14 cellular contexts compared by ENCODE assay signal in the genomic region with DNA sequence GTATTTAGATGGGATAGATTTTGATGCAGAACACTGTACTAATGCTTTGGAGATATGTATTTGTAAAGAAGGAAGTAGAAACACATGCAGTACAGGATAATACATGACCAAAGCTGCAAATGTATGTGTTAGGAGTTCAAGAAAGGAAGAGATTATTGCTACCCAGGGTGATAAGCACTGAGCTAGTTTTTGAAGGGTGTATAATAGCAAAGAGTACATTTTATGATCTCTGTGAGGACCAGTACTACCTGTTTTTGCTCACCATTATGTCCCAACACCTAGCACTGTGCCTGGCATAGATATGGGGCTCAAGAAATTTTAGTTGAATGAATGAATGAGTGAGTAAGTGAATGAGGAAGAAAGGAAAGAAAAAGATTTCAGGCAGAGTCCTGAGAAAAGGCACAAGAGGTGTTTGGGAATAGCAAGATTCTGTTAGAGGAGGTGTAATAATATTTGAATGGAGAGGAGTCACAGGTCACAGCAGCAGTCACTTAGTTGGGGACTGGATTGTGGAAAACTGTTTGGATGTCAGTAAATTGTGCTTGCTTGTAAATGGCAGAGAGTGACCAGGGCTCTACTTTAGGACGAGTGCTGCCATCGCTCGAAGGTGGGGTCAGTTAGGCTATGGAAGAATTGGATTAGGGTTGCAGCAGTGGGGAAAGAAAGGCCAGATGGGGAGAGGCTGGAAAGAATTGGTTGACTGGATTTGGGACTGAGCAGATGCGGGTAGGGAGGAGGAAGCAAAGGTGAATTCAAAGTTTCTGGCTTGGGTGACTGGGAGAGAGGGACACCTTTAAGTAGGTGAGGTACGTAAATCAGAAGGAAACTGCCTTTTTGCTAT. TPM values are rescaled to one million over a fixed set of nuclear protein-coding genes. Genes with fewer than 3 reads are reported as not detected.
A peak's percentile ranks its signal among the peaks of the same experiment; 100 is the strongest.
DNase-seq lines count a peak whose midpoint lies in the region; ATAC-seq, FAIRE-seq and TF ChIP-seq lines count a peak whose summit lies in the region.
"Had no signal": no experiment of that assay in that cellular context is flagged by ENCODE, and none has a peak within 500 bp of the region (broad histone marks: within the 10 kb centered on the region; RNA-seq: fewer than 3 reads in every experiment).

No MANE protein-coding gene starts in this region.

- no peak for DNase-seq in H54 (ENCODE audit: insufficient read length, low spot score)
- DNase-seq in activated naive CD8-positive, alpha-beta T cell treated with anti-CD3 and anti-CD28 coated beads for 36 hours: no peak
- DNase-seq in lower lobe of right lung: no peak
- no peak for DNase-seq in stimulated activated CD4-positive, alpha-beta T cell treated with anti-CD3 and anti-CD28 coated beads, Interleukin-2, amount 100 ng/mL, for 48 hours
- no peak for DNase-seq in NK-92 treated with Interleukin-12 subunit alpha and Interleukin-12 subunit beta, amount 100 ng/mL, for 24 hours (lab: John Stamatoyannopoulos, UW)
- no peak for DNase-seq in spleen
- DNase-seq in PC-3: no peak
- DNase-seq: activated gamma-delta T cell treated with Interleukin-2 at 50 U/mL for 16 hours, NCI-H187 treated with DMSO at 0.1 percent for 48 hours had no signal

- H3K4me3 ChIP-seq in lower lobe of right lung (no peak overlapping the region), spleen (no peak overlapping the region), PC-3 (ENCODE audit: low read length) (no peak overlapping the region)
- H3K4me3 ChIP-seq: vagina had no signal

- no peaks in the 10 kb centered on the region for H3K9me2 ChIP-seq in PC-3 (replicated peaks; ENCODE audit: low read length)

- H3F3A ChIP-seq in PC-3 (ENCODE audit: low read length, unreplicated experiment): no peaks in the 10 kb centered on the region

- ATAC-seq in lower lobe of right lung (peak in 1 of 2 donors; percentile 23), PC-3 (no peak)
- ATAC-seq: HepG2 had no signal

- H3K36me3 ChIP-seq in lower lobe of right lung (no peaks in the 10 kb centered on the region), spleen (peaks cover 0 to 24% (median 0%) of the 10 kb centered on the region in 6 donors), PC-3 (ENCODE audit: low read depth, low read length) (no peaks in the 10 kb centered on the region)
- H3K36me3 ChIP-seq: vagina had no signal

- H3K9me3 ChIP-seq in lower lobe of right lung (no peaks in the 10 kb centered on the region), spleen (no peaks in the 10 kb centered on the region), PC-3 (ENCODE audit: low read length) (no peaks in the 10 kb centered on the region)
- H3K9me3 ChIP-seq: vagina had no signal

- intact Hi-C loops in lower lobe of right lung (cut with DNase I) (no loop called here), spleen (cut with DNase I; ENCODE audit: low total_unique reads) (no loop called here), PC-3 (cut with micrococcal nuclease) (no loop called here)

- H3K9me3 Mint-ChIP-seq in activated naive CD8-positive, alpha-beta T cell treated with anti-CD3 and anti-CD28 coated beads for 36 hours: no peaks in the 10 kb centered on the region

- H3K4me2 ChIP-seq in PC-3 (ENCODE audit: low read length): no peak overlapping the region

- WGBS in spleen, 5 donors: 92 to 97% (median 94%) methylated on average over 5 of the region's 5 CpGs

- POLR2A ChIA-PET in PC-3 (lab: Charles Lee; ENCODE audit: unreplicated experiment): no interaction called here

- H3K4me3 Mint-ChIP-seq in activated naive CD8-positive, alpha-beta T cell treated with anti-CD3 and anti-CD28 coated beads for 36 hours: no peak overlapping the region

- no peaks in the 10 kb centered on the region for H3K27me3 Mint-ChIP-seq in activated naive CD8-positive, alpha-beta T cell treated with anti-CD3 and anti-CD28 coated beads for 36 hours

- TF ChIP-seq POLR2A in H54 (IDR thresholded peaks at IDR 0.05; ENCODE audit: low read depth, low read length) (no peak), spleen (IDR thresholded peaks at IDR 0.05) (no peak)

- H3K4me1 Mint-ChIP-seq in activated naive CD8-positive, alpha-beta T cell treated with anti-CD3 and anti-CD28 coated beads for 36 hours: peaks cover 58% of the 10 kb centered on the region

- H3K27me3 ChIP-seq in lower lobe of right lung (ENCODE audit: low read depth) (no peaks in the 10 kb centered on the region), spleen (replicated peaks in 1 of 7) (no peaks in the 10 kb centered on the region), PC-3 (ENCODE audit: low read length) (no peaks in the 10 kb centered on the region)
- H3K27me3 ChIP-seq: vagina had no signal

- H3K36me3 Mint-ChIP-seq in activated naive CD8-positive, alpha-beta T cell treated with anti-CD3 and anti-CD28 coated beads for 36 hours: peaks cover 36% of the 10 kb centered on the region

- no peak overlapping the region for H3K9ac ChIP-seq in PC-3 (ENCODE audit: low read length)

- no peak for TF ChIP-seq CTCF in 22Rv1 (IDR thresholded peaks at IDR 0.05)
- TF ChIP-seq CTCF in lower lobe of right lung (IDR thresholded peaks at IDR 0.05): no peak
- no peak for TF ChIP-seq CTCF in spleen (IDR thresholded peaks at IDR 0.05 in 8 of 11, conservative IDR thresholded peaks at IDR 0.05 in 3 of 11)
- no peak for TF ChIP-seq CTCF in PC-3 (conservative IDR thresholded peaks at IDR 0.05; ENCODE audit: low read depth, low read length)

- H4K20me1 ChIP-seq in PC-3 (ENCODE audit: low read length): no peaks in the 10 kb centered on the region

- H3K4me1 ChIP-seq in lower lobe of right lung: peaks cover 47% of the 10 kb centered on the region
- H3K4me1 ChIP-seq in spleen: peaks cover 16 to 79% (median 52%) of the 10 kb centered on the region in 6 donors
- no peaks in the 10 kb centered on the region for H3K4me1 ChIP-seq in PC-3 (ENCODE audit: insufficient read depth, low read length)

- CTCF ChIA-PET in PC-3 (lab: Charles Lee): no interaction called here

- H3K79me2 ChIP-seq in PC-3 (ENCODE audit: low read length): no peaks in the 10 kb centered on the region

- BruUV-seq in PC-3 (replicated peaks; lab: Mats Ljungman, UMichigan): no TSS peak

- H3K27ac ChIP-seq in 22Rv1 (peak overlapping the region; percentile 8; the same call in 1 of the 2 replicates), lower lobe of right lung (peak overlapping the region; percentile 58), spleen (peak overlapping the region in 1 of 8 donors; percentile 7), PC-3 (ENCODE audit: low read length) (no peak overlapping the region)
- H3K27ac ChIP-seq: C4-2B, vagina had no signal

- FAIRE-seq in H54 (lab: Jason Lieb, UNC): peak; percentile 81
- FAIRE-seq: GM19239, HepG2 had no signal

- peak overlapping the region; percentile 56 for H3K27ac Mint-ChIP-seq in activated naive CD8-positive, alpha-beta T cell treated with anti-CD3 and anti-CD28 coated beads for 36 hours

- H2AFZ ChIP-seq in PC-3 (ENCODE audit: low read length): no peak overlapping the region

RNA-seq across cellular contexts. Expression of a gene that starts 9.2 kb away (rescaled TPM):
- 10 to 100 TPM in 1 of 2 experiments, 1 to 10 TPM in 1; 9.5 to 11.2 TPM for total RNA-seq in activated naive CD8-positive, alpha-beta T cell treated with anti-CD3 and anti-CD28 coated beads for 36 hours
- 17.8 TPM for total RNA-seq in lower lobe of right lung
- 10 to 100 TPM; 17.4 to 58.5 (median 31.3) TPM for total RNA-seq in spleen
- polyA plus RNA-seq in spleen: 1 to 10 TPM; 3.8 to 4.5 (median 4.2) TPM
- total RNA-seq in PC-3 (2014; rRNA removed): 3.4 and 3.7 TPM in 2 replicates
